Comparison of ENCODE assay signal across 8 cellular contexts in the genomic region with DNA sequence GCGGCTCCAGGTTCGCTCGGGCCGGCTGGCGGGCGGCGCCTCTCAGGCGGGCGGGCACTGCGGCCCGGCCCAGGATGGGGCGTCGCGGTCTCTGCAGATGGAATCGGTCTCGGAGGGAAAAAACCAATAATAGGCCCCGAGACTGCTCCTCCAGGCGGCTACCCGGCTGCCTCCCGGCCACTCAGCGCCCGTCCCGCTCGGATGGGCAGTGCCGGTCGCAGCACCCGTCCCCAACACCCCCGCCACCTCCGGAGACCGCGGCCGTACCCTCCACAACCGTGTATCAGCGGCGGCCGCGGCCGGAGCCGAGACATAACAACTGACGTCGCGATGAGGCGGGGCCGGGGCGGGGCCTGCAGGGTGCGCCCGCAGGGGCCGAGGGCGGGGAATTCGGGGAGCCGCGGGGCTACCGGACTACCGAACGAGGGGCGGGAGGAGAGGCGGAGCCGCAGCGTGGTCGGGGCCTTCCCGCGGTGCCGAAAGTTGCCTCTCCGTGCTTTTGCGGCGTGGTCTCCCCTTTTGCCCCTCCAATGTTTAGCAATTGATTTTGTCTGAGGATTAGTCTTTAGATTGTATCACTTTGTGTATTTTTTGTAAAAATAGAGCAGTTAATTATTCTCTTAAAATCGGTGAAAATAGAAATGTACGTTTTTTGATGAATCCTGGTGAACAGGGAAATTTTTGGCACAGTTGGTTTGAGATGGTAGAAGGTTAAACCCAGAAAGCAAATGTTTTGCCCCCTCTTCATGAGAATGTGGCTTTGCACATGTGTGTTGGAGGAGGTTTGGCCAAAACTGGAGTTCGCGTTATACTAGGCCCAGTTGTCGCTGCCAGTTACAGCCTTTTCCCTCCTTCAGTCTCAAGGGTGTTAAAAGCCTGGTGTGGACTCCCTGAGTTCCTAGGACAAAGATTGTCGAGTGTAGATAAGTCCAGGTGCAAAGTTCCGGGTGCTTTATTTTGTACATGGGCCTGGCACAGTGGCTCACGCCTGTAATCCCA. TPM values are rescaled to one million over a fixed set of nuclear protein-coding genes. Genes with fewer than 3 reads are reported as not detected.
DNase-seq lines count a peak whose midpoint lies in the region; ATAC-seq and TF ChIP-seq lines count a peak whose summit lies in the region.

A gene with protein sequence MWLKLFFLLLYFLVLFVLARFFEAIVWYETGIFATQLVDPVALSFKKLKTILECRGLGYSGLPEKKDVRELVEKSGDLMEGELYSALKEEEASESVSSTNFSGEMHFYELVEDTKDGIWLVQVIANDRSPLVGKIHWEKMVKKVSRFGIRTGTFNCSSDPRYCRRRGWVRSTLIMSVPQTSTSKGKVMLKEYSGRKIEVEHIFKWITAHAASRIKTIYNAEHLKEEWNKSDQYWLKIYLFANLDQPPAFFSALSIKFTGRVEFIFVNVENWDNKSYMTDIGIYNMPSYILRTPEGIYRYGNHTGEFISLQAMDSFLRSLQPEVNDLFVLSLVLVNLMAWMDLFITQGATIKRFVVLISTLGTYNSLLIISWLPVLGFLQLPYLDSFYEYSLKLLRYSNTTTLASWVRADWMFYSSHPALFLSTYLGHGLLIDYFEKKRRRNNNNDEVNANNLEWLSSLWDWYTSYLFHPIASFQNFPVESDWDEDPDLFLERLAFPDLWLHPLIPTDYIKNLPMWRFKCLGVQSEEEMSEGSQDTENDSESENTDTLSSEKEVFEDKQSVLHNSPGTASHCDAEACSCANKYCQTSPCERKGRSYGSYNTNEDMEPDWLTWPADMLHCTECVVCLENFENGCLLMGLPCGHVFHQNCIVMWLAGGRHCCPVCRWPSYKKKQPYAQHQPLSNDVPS (minus strand): TSS at position 317 of the 999 bp plus-strand sequence. CDS start 979 bp downstream, outside the sequence.

- H3K36me3 ChIP-seq in spleen = peaks cover 0 to 15% (median 7%) of the 10 kb centered on the region in 6 donors

- TF ChIP-seq CTCF in AG04450 (IDR thresholded peaks at IDR 0.05; ENCODE audit: low read depth, low read length) = no peak
- TF ChIP-seq CTCF in spleen (IDR thresholded peaks at IDR 0.05 in 8 of 11, conservative IDR thresholded peaks at IDR 0.05 in 3 of 11) = peak in 7 of 11 experiments; percentile 6 to 43 (median 19)

- CTCF ChIA-PET in AG04450 (lab: Charles Lee) = no interaction called here

- 8 to 23% (median 9%) methylated on average over 26 to 74 of the region's 74 CpGs for WGBS in spleen, 5 donors

- POLR2A ChIA-PET in AG04450 (lab: Yijun Ruan, JAX) = no interaction called here

- DNase-seq in AG04450 (ENCODE audit: low read depth, low spot score) = peak; percentile 58
- DNase-seq in NCI-H345 (lab: John Stamatoyannopoulos, UW) = peak; percentile 96
- peak; percentile 81 to 92 (median 87) for DNase-seq in activated CD4-positive, CD25-positive, alpha-beta regulatory T cell (lab: John Stamatoyannopoulos, UW)
- peak in 60 of 61 donors; percentile 51 to 98 (median 94) for DNase-seq in caudate nucleus (lab: John Stamatoyannopoulos, UW)
- DNase-seq in inferior parietal cortex (ENCODE audit: extremely low spot score) = peak; percentile 87
- DNase-seq in spleen = peak; percentile 100

- intact Hi-C loops in spleen (cut with DNase I; ENCODE audit: low total_unique reads) = loop anchor here (5.0 kb wide), 1 partner anchor 62 kb away; a partner anchor contains a TSS

- TF ChIP-seq POLR2A in spleen (IDR thresholded peaks at IDR 0.05) = peak; percentile 87 to 97 (median 94)

- ATAC-seq in GM18873 (IDR thresholded peaks at IDR 0.05; ENCODE audit: low FRiP score, unreplicated experiment) (peak; percentile 49), HG03139 (IDR thresholded peaks at IDR 0.05; ENCODE audit: unreplicated experiment) (peak; percentile 72)

- H3K9me3 ChIP-seq in AG04450 (ENCODE audit: control insufficient read depth, insufficient read depth, low read length) (no peaks in the 10 kb centered on the region), spleen (no peaks in the 10 kb centered on the region)

- H3K27ac ChIP-seq in AG04450 (ENCODE audit: low read depth, low read length) (peak within 1 kb of the TSS; percentile 90), caudate nucleus (ENCODE audit: low read depth, low read length) (peak within 1 kb of the TSS; percentile 90), spleen (peak within 1 kb of the TSS; percentile 98 to 100 (median 100))

- H3K4me1 ChIP-seq in spleen = peaks cover 14 to 46% (median 34%) of the 10 kb centered on the region in 6 donors

- H3K4me3 ChIP-seq in AG04450 (ENCODE audit: low read depth, low read length) = peak within 1 kb of the TSS; percentile 82
- H3K4me3 ChIP-seq in spleen = peak within 1 kb of the TSS; percentile 64 to 82 (median 68)

- H3K27me3 ChIP-seq in AG04450 (ENCODE audit: control insufficient read depth, insufficient read depth, low read length) (no peaks in the 10 kb centered on the region), spleen (replicated peaks in 1 of 7) (no peaks in the 10 kb centered on the region)

RNA-seq across cellular contexts. Expression of the gene that starts here (rescaled TPM):
- polyA plus RNA-seq in AG04450 (2011; rRNA removed) (12.6 and 17.6 TPM in 2 replicates), spleen (1 to 10 TPM; 9.1 to 9.4 (median 9.3) TPM)
- 8.0 and 13.4 TPM in 2 replicates for polyA minus RNA-seq in AG04450 (2011; rRNA and poly(A)+ RNA removed)
- total RNA-seq in spleen = 10 to 100 TPM; 18.3 to 34.7 (median 28.3) TPM

Comparison
In these comparisons a context has a peak if more than half of its experiments do, and no peak if none do; other contexts are left out.
1. Peak in every context shown above with its lines: DNase-seq, ATAC-seq, H3K4me3 ChIP-seq and H3K27ac ChIP-seq.